Comparison of ENCODE assay signal across 8 cellular contexts in genomic region chr6:37256692-37257319, GRCh38. TPM values are rescaled to one million over a fixed set of nuclear protein-coding genes. Genes with fewer than 3 reads are reported as not detected.
DNase-seq lines count a peak whose midpoint lies in the region; ATAC-seq and TF ChIP-seq lines count a peak whose summit lies in the region.

No MANE protein-coding gene starts in this region.

- TF ChIP-seq CTCF in type B pancreatic cell (conservative IDR thresholded peaks at IDR 0.05) = no peak

- ATAC-seq in activated naive CD8-positive, alpha-beta T cell treated with anti-CD3 and anti-CD28 coated beads, Interleukin-2, amount 10 ng/mL, durations not matched to agents 7 days and 5 days (ENCODE audit: low read depth) = no peak
- ATAC-seq in left colon = peak; percentile 12

- no peak for DNase-seq in activated naive CD4-positive, alpha-beta T cell treated with Interleukin-2 at 50 U/mL for 16 hours
- DNase-seq in activated naive CD8-positive, alpha-beta T cell treated with anti-CD3 and anti-CD28 coated beads, Interleukin-2, amount 10 ng/mL, durations not matched to agents 7 days and 5 days = no peak
- DNase-seq in left colon (no peak), type B pancreatic cell (ENCODE audit: extremely low spot score, unreplicated experiment) (no peak), head of caudate nucleus (no peak), hypothalamus (lab: John Stamatoyannopoulos, UW) (no peak), HPDE6-E6E7 (ENCODE audit: extremely low spot score) (no peak)

- peak overlapping the region; percentile 93 for H3K4me3 Mint-ChIP-seq in activated naive CD4-positive, alpha-beta T cell treated with anti-CD3 and anti-CD28 coated beads, Interleukin-2, amount 50 U/mL, for 24 hours
- H3K4me3 Mint-ChIP-seq in activated naive CD8-positive, alpha-beta T cell treated with anti-CD3 and anti-CD28 coated beads, Interleukin-2, amount 10 ng/mL, durations not matched to agents 7 days and 5 days = peak overlapping the region; percentile 94
- peak overlapping the region; percentile 96 for H3K4me3 Mint-ChIP-seq in type B pancreatic cell

- H3K9me3 Mint-ChIP-seq in activated naive CD4-positive, alpha-beta T cell treated with anti-CD3 and anti-CD28 coated beads, Interleukin-2, amount 50 U/mL, for 24 hours = no peaks in the 10 kb centered on the region
- no peaks in the 10 kb centered on the region for H3K9me3 Mint-ChIP-seq in activated naive CD8-positive, alpha-beta T cell treated with anti-CD3 and anti-CD28 coated beads, Interleukin-2, amount 10 ng/mL, durations not matched to agents 7 days and 5 days
- H3K9me3 Mint-ChIP-seq in type B pancreatic cell = no peaks in the 10 kb centered on the region

- intact Hi-C loops in left colon (cut with DNase I, micrococcal nuclease) (no loop called here), head of caudate nucleus (cut with DNase I) (no loop called here)

- POLR2A ChIA-PET in activated naive CD8-positive, alpha-beta T cell treated with anti-CD3 and anti-CD28 coated beads, Interleukin-2, amount 10 ng/mL, durations not matched to agents 7 days and 5 days (lab: Charles Lee) = interaction anchor here (0.5 to 2.8 kb wide), 11 partner anchors 16 to 486 kb away, joined by 3 to 15 read pairs (median 4); partner anchors contain the start of gene PIM1

- peak overlapping the region; percentile 98 for H3K27ac Mint-ChIP-seq in activated naive CD4-positive, alpha-beta T cell treated with anti-CD3 and anti-CD28 coated beads, Interleukin-2, amount 50 U/mL, for 24 hours
- H3K27ac Mint-ChIP-seq in activated naive CD8-positive, alpha-beta T cell treated with anti-CD3 and anti-CD28 coated beads, Interleukin-2, amount 10 ng/mL, durations not matched to agents 7 days and 5 days = no peak overlapping the region
- peak overlapping the region; percentile 35 for H3K27ac Mint-ChIP-seq in type B pancreatic cell

- H3K4me1 Mint-ChIP-seq in activated naive CD4-positive, alpha-beta T cell treated with anti-CD3 and anti-CD28 coated beads, Interleukin-2, amount 50 U/mL, for 24 hours = peaks cover 55% of the 10 kb centered on the region
- peaks cover 34% of the 10 kb centered on the region for H3K4me1 Mint-ChIP-seq in activated naive CD8-positive, alpha-beta T cell treated with anti-CD3 and anti-CD28 coated beads, Interleukin-2, amount 10 ng/mL, durations not matched to agents 7 days and 5 days
- H3K4me1 Mint-ChIP-seq in type B pancreatic cell (ENCODE audit: unreplicated experiment) = peaks cover 16% of the 10 kb centered on the region

- no peaks in the 10 kb centered on the region for H3K36me3 Mint-ChIP-seq in activated naive CD4-positive, alpha-beta T cell treated with anti-CD3 and anti-CD28 coated beads, Interleukin-2, amount 50 U/mL, for 24 hours
- H3K36me3 Mint-ChIP-seq in activated naive CD8-positive, alpha-beta T cell treated with anti-CD3 and anti-CD28 coated beads, Interleukin-2, amount 10 ng/mL, durations not matched to agents 7 days and 5 days = peaks cover 16% of the 10 kb centered on the region
- no peaks in the 10 kb centered on the region for H3K36me3 Mint-ChIP-seq in type B pancreatic cell

- H3K27me3 Mint-ChIP-seq in activated naive CD4-positive, alpha-beta T cell treated with anti-CD3 and anti-CD28 coated beads, Interleukin-2, amount 50 U/mL, for 24 hours = no peaks in the 10 kb centered on the region
- H3K27me3 Mint-ChIP-seq in activated naive CD8-positive, alpha-beta T cell treated with anti-CD3 and anti-CD28 coated beads, Interleukin-2, amount 10 ng/mL, durations not matched to agents 7 days and 5 days = peaks cover 2% of the 10 kb centered on the region
- no peaks in the 10 kb centered on the region for H3K27me3 Mint-ChIP-seq in type B pancreatic cell

RNA-seq across cellular contexts. Expression of gene TBC1D22B, which starts 0.8 kb away (rescaled TPM):
- 10 to 100 TPM; 13.8 to 14.7 TPM for total RNA-seq in activated naive CD8-positive, alpha-beta T cell treated with anti-CD3 and anti-CD28 coated beads, Interleukin-2, amount 10 ng/mL, durations not matched to agents 7 days and 5 days
- total RNA-seq in left colon (10 to 100 TPM; 13.4 TPM), type B pancreatic cell (ENCODE audit: low replicate concordance) (13.6 and 14.1 TPM in 2 replicates)

RNA-seq across cellular contexts. Expression of gene TMEM217, which starts 1.1 kb away (rescaled TPM):
- total RNA-seq in activated naive CD8-positive, alpha-beta T cell treated with anti-CD3 and anti-CD28 coated beads, Interleukin-2, amount 10 ng/mL, durations not matched to agents 7 days and 5 days = 1 to 10 TPM; 1.4 to 2.0 TPM
- total RNA-seq in left colon (1 to 10 TPM; 1.4 to 4.0 TPM), type B pancreatic cell (ENCODE audit: low replicate concordance) (1.1 and 1.3 TPM in 2 replicates)
